In genomic region chr2:25742501-25742900, GRCh38 we compare ENCODE assay signal across 24 cellular contexts.
DNase-seq lines count a peak whose midpoint lies in the region; ATAC-seq and TF ChIP-seq lines count a peak whose summit lies in the region.
"Had no signal": no experiment of that assay in that cellular context is flagged by ENCODE, and none has a peak within 500 bp of the region (broad histone marks: within the 10 kb centered on the region; RNA-seq: fewer than 3 reads in every experiment).

No MANE protein-coding gene starts in this region.

- TF ChIP-seq CTCF in CD14-positive monocyte (IDR thresholded peaks at IDR 0.05), result no peak
- no peak for TF ChIP-seq CTCF in GM23338 (conservative IDR thresholded peaks at IDR 0.05; ENCODE audit: low read depth in 2 of 2)
- TF ChIP-seq CTCF in WTC11 (IDR thresholded peaks at IDR 0.05), result no peak
- no peak for TF ChIP-seq CTCF in chondrocyte (IDR thresholded peaks at IDR 0.05)
- TF ChIP-seq CTCF in progenitor cell of endocrine pancreas (IDR thresholded peaks at IDR 0.05; ENCODE audit: unreplicated experiment), result no peak

- intact Hi-C loops in CD14-positive monocyte (cut with micrococcal nuclease), result no loop called here

- H3K9me3 Mint-ChIP-seq in CD14-positive monocyte (peaks cover 0 to 2% (median 0%) of the 10 kb centered on the region in 7 donors), GM23338 (no peaks in the 10 kb centered on the region), WTC11 (no peaks in the 10 kb centered on the region), naive B cell (no peaks in the 10 kb centered on the region), chondrocyte (ENCODE audit: low read depth) (no peaks in the 10 kb centered on the region), progenitor cell of endocrine pancreas (ENCODE audit: low read depth) (no peaks in the 10 kb centered on the region)
- H3K9me3 Mint-ChIP-seq: activated CD4-positive, alpha-beta memory T cell treated with anti-CD3 and anti-CD28 coated beads, Interleukin-2, amount 10 ng/mL, durations not matched to agents 7 days and 5 days; mesothelial cell of epicardium; nephron had no signal

- H3K36me3 Mint-ChIP-seq in CD14-positive monocyte, result peaks cover 42 to 51% of the 10 kb centered on the region in 2 donors
- H3K36me3 Mint-ChIP-seq in GM23338 (ENCODE audit: low read depth), result peaks cover 11% of the 10 kb centered on the region
- H3K36me3 Mint-ChIP-seq in WTC11, result peaks cover 13% of the 10 kb centered on the region
- peaks cover 6 to 8% of the 10 kb centered on the region in 2 donors for H3K36me3 Mint-ChIP-seq in naive B cell
- H3K36me3 Mint-ChIP-seq in chondrocyte (ENCODE audit: low read depth), result peaks cover 33% of the 10 kb centered on the region
- peaks cover 8% of the 10 kb centered on the region for H3K36me3 Mint-ChIP-seq in progenitor cell of endocrine pancreas (ENCODE audit: insufficient read depth)

- 0 out of 2 replicates have a peak overlapping the region, but pooled peaks have one; percentile 13 for H3K27ac ChIP-seq in GM23338 (ENCODE audit: low read depth)
- H3K27ac ChIP-seq: C4-2B, left ventricle myocardium inferior, pancreas, right atrium auricular region had no signal

- H4K20me1 ChIP-seq in GM23338 (replicated peaks; ENCODE audit: insufficient read depth), result no peaks in the 10 kb centered on the region

- peak overlapping the region; percentile 12 to 87 (median 84) for H3K27ac Mint-ChIP-seq in CD14-positive monocyte
- 0 out of 2 replicates have a peak overlapping the region, but pooled peaks have one; percentile 43 for H3K27ac Mint-ChIP-seq in GM23338
- peak overlapping the region; percentile 19; the same call in 1 of the 2 replicates for H3K27ac Mint-ChIP-seq in WTC11
- peak overlapping the region; percentile 70 to 98 (median 87) for H3K27ac Mint-ChIP-seq in naive B cell
- H3K27ac Mint-ChIP-seq in chondrocyte (ENCODE audit: unreplicated experiment), result no peak overlapping the region
- H3K27ac Mint-ChIP-seq in progenitor cell of endocrine pancreas, result no peak overlapping the region
- H3K27ac Mint-ChIP-seq: mesothelial cell of epicardium, nephron had no signal

- no peak overlapping the region for H3K4me3 ChIP-seq in GM23338
- H3K4me3 ChIP-seq: K562, left ventricle myocardium inferior, pancreas, right atrium auricular region had no signal

- no peak for DNase-seq in CD14-positive monocyte (ENCODE audit: low spot score)
- DNase-seq in GM23338 (ENCODE audit: low spot score), result no peak
- no peak for DNase-seq in WTC11 (ENCODE audit: low spot score)
- no peak for DNase-seq in naive B cell
- DNase-seq in chondrocyte (ENCODE audit: low spot score), result no peak
- no peak for DNase-seq in Ammon's horn (ENCODE audit: low spot score)
- DNase-seq in progenitor cell of endocrine pancreas (ENCODE audit: low spot score, unreplicated experiment), result no peak
- DNase-seq: activated CD4-positive, alpha-beta memory T cell treated with anti-CD3 and anti-CD28 coated beads, Interleukin-2, amount 10 ng/mL, durations not matched to agents 7 days and 5 days; activated effector memory CD4-positive, alpha-beta T cell treated with anti-CD3 and anti-CD28 coated beads, Interleukin-2, amount 50 U/mL, for 16 hours; activated T-cell treated with anti-CD3 and anti-CD28 coated beads for 4 hours; GOT3; islet precursor cell; left ventricle myocardium inferior; NCI-H2029; NCI-H524 treated with DMSO at 0.1 percent for 48 hours; pancreas; trophoblast cell had no signal

- CTCF ChIA-PET in WTC11 (lab: Charles Lee), result interaction anchor here (1.1 kb wide), 1 partner anchor 28 kb away, joined by 3 read pairs; no protein-coding TSS in a partner anchor

- peaks cover 7% of the 10 kb centered on the region; the same call in 1 of the 2 replicates for H3K36me3 ChIP-seq in GM23338 (ENCODE audit: insufficient read depth)

- H3K27me3 Mint-ChIP-seq in CD14-positive monocyte (ENCODE audit: low read depth in 3 of 3), result peaks cover 0 to 2% (median 0%) of the 10 kb centered on the region in 3 donors
- H3K27me3 Mint-ChIP-seq in GM23338 (ENCODE audit: insufficient read depth, low read depth, poor library complexity), result peaks cover 1% of the 10 kb centered on the region
- no peaks in the 10 kb centered on the region for H3K27me3 Mint-ChIP-seq in WTC11 (ENCODE audit: low read depth)
- no peaks in the 10 kb centered on the region for H3K27me3 Mint-ChIP-seq in naive B cell
- no peaks in the 10 kb centered on the region for H3K27me3 Mint-ChIP-seq in chondrocyte (ENCODE audit: low read depth)
- no peaks in the 10 kb centered on the region for H3K27me3 Mint-ChIP-seq in progenitor cell of endocrine pancreas
- H3K27me3 Mint-ChIP-seq: activated CD4-positive, alpha-beta memory T cell treated with anti-CD3 and anti-CD28 coated beads, Interleukin-2, amount 10 ng/mL, durations not matched to agents 7 days and 5 days had no signal

- no peak overlapping the region for H2AFZ ChIP-seq in GM23338

- ATAC-seq in GM23338 (no peak), WTC11 (no peak), naive B cell (ENCODE audit: low read depth in 2 of 2) (no peak), HG03432 (IDR thresholded peaks at IDR 0.05; ENCODE audit: unreplicated experiment) (no peak)
- ATAC-seq: activated CD4-positive, CD25-positive, alpha-beta regulatory T cell treated with anti-CD3 and anti-CD28 coated beads, Interleukin-2, amount 50 U/mL, for 24 hours; K562; pancreas had no signal

- H3K4me1 Mint-ChIP-seq in CD14-positive monocyte (peaks cover 48% of the 10 kb centered on the region), GM23338 (peaks cover 36% of the 10 kb centered on the region), WTC11 (peaks cover 37% of the 10 kb centered on the region), naive B cell (peaks cover 17 to 35% (median 33%) of the 10 kb centered on the region in 3 donors), chondrocyte (ENCODE audit: low read depth) (no peaks in the 10 kb centered on the region), progenitor cell of endocrine pancreas (ENCODE audit: low read depth) (peaks cover 2% of the 10 kb centered on the region)

- no peaks in the 10 kb centered on the region for H3K79me2 ChIP-seq in GM23338 (replicated peaks; ENCODE audit: insufficient read depth)

- POLR2A ChIA-PET in WTC11 (lab: Charles Lee), result no interaction called here

- H3K27me3 ChIP-seq in GM23338 (ENCODE audit: insufficient read depth), result no peaks in the 10 kb centered on the region
- H3K27me3 ChIP-seq: pancreas, right atrium auricular region had no signal

- H3K4me3 Mint-ChIP-seq in CD14-positive monocyte (peak overlapping the region in 1 of 2 donors; percentile 35), GM23338 (no peak overlapping the region), WTC11 (no peak overlapping the region), naive B cell (peak overlapping the region in 4 of 8 donors; percentile 75 to 90 (median 84)), chondrocyte (ENCODE audit: unreplicated experiment) (no peak overlapping the region), progenitor cell of endocrine pancreas (ENCODE audit: low read depth) (no peak overlapping the region)
- H3K4me3 Mint-ChIP-seq: activated CD4-positive, alpha-beta memory T cell treated with anti-CD3 and anti-CD28 coated beads, Interleukin-2, amount 10 ng/mL, durations not matched to agents 7 days and 5 days; mesothelial cell of epicardium; nephron had no signal

- no peak overlapping the region for H3K4me2 ChIP-seq in GM23338

- peaks cover 13% of the 10 kb centered on the region for H3K4me1 ChIP-seq in GM23338 (ENCODE audit: insufficient read depth)
- H3K4me1 ChIP-seq: right atrium auricular region had no signal

- H3K9me2 ChIP-seq in GM23338 (ENCODE audit: insufficient read depth), result no peaks in the 10 kb centered on the region

- H3F3A ChIP-seq in GM23338 (replicated peaks; ENCODE audit: low read depth), result no peaks in the 10 kb centered on the region

TF ChIP-seq in WTC11, 78 proteins besides CTCF, POLR2A, EP300 and RAD21:
- TF ChIP-seq TEAD1 (CRISPR knock-in tag; IDR thresholded peaks at IDR 0.05) (no peak), PRRX2 (CRISPR knock-in tag; IDR thresholded peaks at IDR 0.05) (no peak), ZMAT4 (CRISPR knock-in tag; IDR thresholded peaks at IDR 0.05) (no peak), JAZF1 (CRISPR knock-in tag; IDR thresholded peaks at IDR 0.05) (no peak), CREM (CRISPR knock-in tag; IDR thresholded peaks at IDR 0.05) (no peak), TCF7 (CRISPR knock-in tag; IDR thresholded peaks at IDR 0.05; ENCODE audit: low read depth) (no peak), NFATC4 (CRISPR knock-in tag; IDR thresholded peaks at IDR 0.05) (no peak), GTF2I (CRISPR knock-in tag; conservative IDR thresholded peaks at IDR 0.05) (no peak), MYBL2 (CRISPR knock-in tag; IDR thresholded peaks at IDR 0.05) (no peak), CBFB (CRISPR knock-in tag; IDR thresholded peaks at IDR 0.05; ENCODE audit: low read depth) (no peak), CDX4 (CRISPR knock-in tag; IDR thresholded peaks at IDR 0.05; ENCODE audit: borderline replicate concordance) (no peak)
TF ChIP-seq in WTC11: peak in this region for 0.

Comparison
In these comparisons a context has a peak if more than half of its experiments do, and no peak if none do; other contexts are left out.
1. H3K27ac Mint-ChIP-seq: peak in CD14-positive monocyte (7 of 7), GM23338 (single experiment), WTC11 (single experiment) and naive B cell (6 of 6); none in chondrocyte (single experiment) and progenitor cell of endocrine pancreas (single experiment).